Comparison of ENCODE assay signal across 8 cellular contexts in the genomic region with DNA sequence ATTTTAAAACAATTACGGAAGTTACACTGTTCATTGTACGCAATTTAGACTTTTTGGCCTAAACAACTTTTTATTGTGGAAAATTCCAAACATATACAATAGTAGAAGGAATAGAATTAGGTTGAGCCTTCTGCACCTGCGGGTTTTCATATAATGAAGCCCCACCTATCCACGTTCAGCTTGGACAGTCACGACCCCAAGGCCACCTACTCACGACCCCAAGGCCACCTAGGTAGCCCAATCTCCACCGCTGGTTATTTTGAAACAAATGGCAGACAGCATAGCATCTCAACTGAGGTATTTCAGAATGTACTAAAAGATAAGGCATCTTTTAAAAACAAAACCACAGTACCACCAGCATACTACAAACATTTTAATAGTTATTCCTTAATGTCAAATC. TPM values are rescaled to one million over a fixed set of nuclear protein-coding genes. Genes with fewer than 3 reads are reported as not detected.
DNase-seq lines count a peak whose midpoint lies in the region; ATAC-seq and TF ChIP-seq lines count a peak whose summit lies in the region.

No MANE protein-coding gene starts in this region.

- peak overlapping the region; percentile 87 for H3K4me3 Mint-ChIP-seq in T-helper 2 cell treated with Interferon-gamma antibody and Interleukin-4, amounts not matched to agents 5 μg/mL and 100 μg/mL, for 36 hours

- TF ChIP-seq CTCF in GM12865 (IDR thresholded peaks at IDR 0.05; ENCODE audit: insufficient read depth, low read depth, low read length, missing control alignments) = no peak
- no peak for TF ChIP-seq CTCF in fibroblast of the aortic adventitia (IDR thresholded peaks at IDR 0.05; ENCODE audit: insufficient read depth, low read length)

- DNase-seq in GM12865 (ENCODE audit: low read depth) (no peak), fibroblast of the aortic adventitia (ENCODE audit: low read depth) (no peak), sciatic nerve (ENCODE audit: low spot score) (peak; percentile 36), SHP77 treated with DMSO at 0.1 percent for 48 hours (lab: John Stamatoyannopoulos, UW) (no peak), A172 (ENCODE audit: low spot score) (no peak), DMS53 (lab: John Stamatoyannopoulos, UW) (no peak)
- DNase-seq in T-helper 2 cell treated with Interferon-gamma antibody and Interleukin-4, amounts not matched to agents 5 μg/mL and 100 μg/mL, for 36 hours (ENCODE audit: low spot score) = no peak
- no peak for DNase-seq in activated CD4-positive, CD25-positive, alpha-beta regulatory T cell (lab: John Stamatoyannopoulos, UW)

- intact Hi-C loops in sciatic nerve (cut with DNase I) = no loop called here

- H3K27me3 Mint-ChIP-seq in T-helper 2 cell treated with Interferon-gamma antibody and Interleukin-4, amounts not matched to agents 5 μg/mL and 100 μg/mL, for 36 hours (ENCODE audit: low read depth) = no peaks in the 10 kb centered on the region

- peaks cover 71% of the 10 kb centered on the region for H3K36me3 Mint-ChIP-seq in T-helper 2 cell treated with Interferon-gamma antibody and Interleukin-4, amounts not matched to agents 5 μg/mL and 100 μg/mL, for 36 hours (ENCODE audit: low read depth)

- peak overlapping the region; percentile 96 for H3K4me3 ChIP-seq in GM12865 (ENCODE audit: low read depth, low read length)
- H3K4me3 ChIP-seq in fibroblast of the aortic adventitia (ENCODE audit: low read depth, low read length) = peak overlapping the region; percentile 84

- H3K9me3 Mint-ChIP-seq in T-helper 2 cell treated with Interferon-gamma antibody and Interleukin-4, amounts not matched to agents 5 μg/mL and 100 μg/mL, for 36 hours = no peaks in the 10 kb centered on the region

- peaks cover 56% of the 10 kb centered on the region for H3K4me1 Mint-ChIP-seq in T-helper 2 cell treated with Interferon-gamma antibody and Interleukin-4, amounts not matched to agents 5 μg/mL and 100 μg/mL, for 36 hours (ENCODE audit: low read depth)

- peak overlapping the region; percentile 97 for H3K27ac Mint-ChIP-seq in T-helper 2 cell treated with Interferon-gamma antibody and Interleukin-4, amounts not matched to agents 5 μg/mL and 100 μg/mL, for 36 hours

- no peak for ATAC-seq in sciatic nerve

RNA-seq across cellular contexts. Expression of a gene that starts 0.6 kb away (rescaled TPM):
- total RNA-seq in fibroblast of the aortic adventitia (ENCODE audit: low replicate concordance) (13.0 and 31.0 TPM in 2 replicates), sciatic nerve (60.1 TPM)
- total RNA-seq in A172 (2014; rRNA removed; shearing (Covaris generic)) = 15.0 and 20.2 TPM in 2 replicates

RNA-seq across cellular contexts. Expression of a gene that starts 28.2 kb away (rescaled TPM):
- total RNA-seq in fibroblast of the aortic adventitia (ENCODE audit: low replicate concordance) = not detected in 2 replicates
- 8.2 TPM for total RNA-seq in sciatic nerve
- not detected in 2 replicates for total RNA-seq in A172 (2014; rRNA removed; shearing (Covaris generic))

RNA-seq across cellular contexts. Expression of a gene that starts 58.0 kb away (rescaled TPM):
- total RNA-seq in fibroblast of the aortic adventitia (ENCODE audit: low replicate concordance) (34.0 and 151 TPM in 2 replicates), sciatic nerve (150 TPM)
- 35.0 and 55.6 TPM in 2 replicates for total RNA-seq in A172 (2014; rRNA removed; shearing (Covaris generic))
